Comparison of ENCODE assay signal across 27 cellular contexts in genomic region chr6:109834131-109834530, GRCh38.
DNase-seq lines count a peak whose midpoint lies in the region; ATAC-seq and TF ChIP-seq lines count a peak whose summit lies in the region.
"Had no signal": no experiment of that assay in that cellular context is flagged by ENCODE, and none has a peak within 500 bp of the region (broad histone marks: within the 10 kb centered on the region; RNA-seq: fewer than 3 reads in every experiment).

No MANE protein-coding gene starts in this region.

- POLR2A ChIA-PET in HEK293 (lab: Yijun Ruan, JAX), result no interaction called here

- ATAC-seq in GM21529 (IDR thresholded peaks at IDR 0.05; ENCODE audit: unreplicated experiment), result no peak
- ATAC-seq in HG03565 (IDR thresholded peaks at IDR 0.05; ENCODE audit: unreplicated experiment), result no peak
- ATAC-seq: activated CD8-positive, alpha-beta T cell treated with anti-CD3 and anti-CD28 coated beads, Interleukin-2, amount 10 ng/mL, durations not matched to agents 7 days and 5 days; CD8-positive, alpha-beta T cell; HepG2 had no signal

- H3K9me3 ChIP-seq in HEK293 (ENCODE audit: control insufficient read depth, insufficient read depth, low read depth, low read length), result no peaks in the 10 kb centered on the region
- H3K9me3 ChIP-seq: neutrophil, prostate gland, transverse colon had no signal

- H3K27ac ChIP-seq in HEK293 (ENCODE audit: extremely low read depth, low read depth, low read length), result no peak overlapping the region
- H3K27ac ChIP-seq: dorsolateral prefrontal cortex, HL-60, neutrophil, PC-9, prostate gland, stomach, transverse colon had no signal

- CTCF ChIA-PET in HEK293 (lab: Yijun Ruan, JAX), result interaction anchor here (0.6 kb wide), 2 partner anchors 12 to 136 kb away, joined by 3 to 5 read pairs; no protein-coding TSS in a partner anchor

- H3K4me3 ChIP-seq in HEK293 (ENCODE audit: low read depth, low read length) (no peak overlapping the region), foreskin fibroblast (ENCODE audit: low read depth in 1 of 2, low read length in 2 of 2) (no peak overlapping the region)
- H3K4me3 ChIP-seq: dorsolateral prefrontal cortex, PC-9, prostate gland, stomach, transverse colon had no signal

- DNase-seq in DMS79 (lab: John Stamatoyannopoulos, UW) (peak; percentile 46), NCI-H69 (lab: John Stamatoyannopoulos, UW) (peak; percentile 22), foreskin fibroblast (peak; percentile 17 to 59), Kasumi-1 (lab: John Stamatoyannopoulos, UW) (no peak)
- DNase-seq: activated CD8-positive, alpha-beta T cell treated with anti-CD3 and anti-CD28 coated beads, Interleukin-2, amount 10 ng/mL, durations not matched to agents 7 days and 5 days; activated effector memory CD4-positive, alpha-beta T cell treated with anti-CD3 and anti-CD28 coated beads, Interleukin-2, amount 50 U/mL, for 16 hours; activated naive CD8-positive, alpha-beta T cell treated with anti-CD3 and anti-CD28 coated beads, Interleukin-2, amount 10 ng/mL, durations not matched to agents 7 days and 5 days; CD8-positive, alpha-beta T cell; DMS53; dorsolateral prefrontal cortex; H7; head of caudate nucleus; NCI-H1048; NCI-H2227 treated with DMSO at 0.1 percent for 48 hours; NK-92 treated with Interleukin-12 subunit alpha and Interleukin-12 subunit beta, amount 100 ng/mL, for 24 hours; PC-9; SIG-M5; stimulated activated CD8-positive, alpha-beta memory T cell treated with anti-CD3 and anti-CD28 coated beads, Interleukin-4, amount 100 ng/mL, for 48 hours; stomach; transverse colon had no signal

- no peaks in the 10 kb centered on the region for H3K36me3 ChIP-seq in HEK293 (ENCODE audit: control insufficient read depth in 2 of 2, insufficient read depth in 1 of 2, low read length in 2 of 2)
- H3K36me3 ChIP-seq: neutrophil, prostate gland, transverse colon had no signal

- H3K4me1 ChIP-seq in HEK293 (ENCODE audit: control insufficient read depth, insufficient read depth, low read length), result peaks cover 11% of the 10 kb centered on the region
- H3K4me1 ChIP-seq: prostate gland had no signal

- no peak for TF ChIP-seq CTCF in HEK293 (tag by site-specific recombination; IDR thresholded peaks at IDR 0.05)
- no peak for TF ChIP-seq CTCF in foreskin fibroblast (IDR thresholded peaks at IDR 0.05; ENCODE audit: low read depth, low read length)

TF ChIP-seq in HEK293, 187 proteins besides CTCF, POLR2A, EP300 and RAD21:
- no peak for TF ChIP-seq OVOL3 (tag by site-specific recombination; IDR thresholded peaks at IDR 0.05)
- TF ChIP-seq ZBTB17 (tag by site-specific recombination; IDR thresholded peaks at IDR 0.05), result no peak
- TF ChIP-seq ZNF677 (tag by site-specific recombination; IDR thresholded peaks at IDR 0.05), result no peak
- TF ChIP-seq ZNF416 (tag by site-specific recombination; IDR thresholded peaks at IDR 0.05), result no peak
- TF ChIP-seq ZBTB44 (tag by site-specific recombination; IDR thresholded peaks at IDR 0.05), result peak; percentile 53
- TF ChIP-seq PRDM6 (tag by site-specific recombination; IDR thresholded peaks at IDR 0.05), result peak; percentile 94
- no peak for TF ChIP-seq ZBTB20 (tag by site-specific recombination; IDR thresholded peaks at IDR 0.05)

Comparison
In these comparisons a context has a peak if more than half of its experiments do, and no peak if none do; other contexts are left out.
1. DNase-seq: peak in DMS79 (single experiment), NCI-H69 (single experiment) and foreskin fibroblast (2 of 2); none in Kasumi-1 (0 of 2).